20 cellular contexts compared by ENCODE assay signal in genomic region chrX:20409991-20410390, GRCh38.
"Had no signal": no experiment of that assay in that cellular context is flagged by ENCODE, and none has a peak within 500 bp of the region (broad histone marks: within the 10 kb centered on the region; RNA-seq: fewer than 3 reads in every experiment).

No MANE protein-coding gene starts in this region.

- H3K27me3 ChIP-seq: foreskin keratinocyte, sigmoid colon, testis, tibial nerve had no signal

- H3K4me1 ChIP-seq: foreskin keratinocyte, left ventricle myocardium inferior, psoas muscle, sigmoid colon, testis, tibial nerve had no signal

- H3K9me3 Mint-ChIP-seq: dendritic cell treated with granulocyte-macrophage colony-stimulating factor and Interleukin-4, amounts not matched to agents 40 ng/mL and 50 ng/mL, for 4 days; stimulated activated naive B cell treated with anti-CD40 and anti-IgM and Interleukin-4, amounts not matched to agents 10 μg/mL and 1 μg/mL and 100 μg/mL, for 72 hours; stimulated activated naive CD8-positive, alpha-beta T cell treated with anti-CD3 and anti-CD28 coated beads, Interleukin-15, amount 100 ng/mL, for 72 hours had no signal

- FAIRE-seq: endothelial cell of umbilical vein, keratinocyte had no signal

- H3K9me3 ChIP-seq: left ventricle myocardium inferior, psoas muscle, sigmoid colon, testis, tibial nerve had no signal

- H3K27me3 Mint-ChIP-seq: dendritic cell treated with granulocyte-macrophage colony-stimulating factor and Interleukin-4, amounts not matched to agents 40 ng/mL and 50 ng/mL, for 4 days; naive B cell; stimulated activated naive B cell treated with anti-CD40 and anti-IgM and Interleukin-4, amounts not matched to agents 10 μg/mL and 1 μg/mL and 100 μg/mL, for 72 hours; stimulated activated naive CD8-positive, alpha-beta T cell treated with anti-CD3 and anti-CD28 coated beads, Interleukin-15, amount 100 ng/mL, for 72 hours had no signal

- H3K4me3 Mint-ChIP-seq: dendritic cell treated with granulocyte-macrophage colony-stimulating factor and Interleukin-4, amounts not matched to agents 40 ng/mL and 50 ng/mL, for 4 days; endodermal cell; immature natural killer cell; naive B cell; nephron progenitor cell; stimulated activated naive B cell treated with anti-CD40 and anti-IgM and Interleukin-4, amounts not matched to agents 10 μg/mL and 1 μg/mL and 100 μg/mL, for 72 hours; stimulated activated naive CD8-positive, alpha-beta T cell treated with anti-CD3 and anti-CD28 coated beads, Interleukin-15, amount 100 ng/mL, for 72 hours had no signal

- DNase-seq: endodermal cell; erythroblast; foreskin keratinocyte; immature natural killer cell; left ventricle myocardium inferior; mesendoderm; naive B cell; nephron progenitor cell; psoas muscle; sigmoid colon; stimulated activated CD4-positive, alpha-beta T cell treated with anti-CD3 and anti-CD28 coated beads, Interleukin-2, amount 100 ng/mL, for 24 hours; stimulated activated CD4-positive, alpha-beta T cell treated with anti-CD3 and anti-CD28 coated beads, Interleukin-4, amount 100 ng/mL, for 4 hours; stimulated activated naive B cell treated with anti-CD40 and anti-IgM and Interleukin-4, amounts not matched to agents 10 μg/mL and 1 μg/mL and 100 μg/mL, for 72 hours; stimulated activated naive CD8-positive, alpha-beta T cell treated with anti-CD3 and anti-CD28 coated beads, Interleukin-15, amount 100 ng/mL, for 72 hours; testis had no signal

- H3K27ac Mint-ChIP-seq: dendritic cell treated with granulocyte-macrophage colony-stimulating factor and Interleukin-4, amounts not matched to agents 40 ng/mL and 50 ng/mL, for 4 days; endodermal cell; naive B cell; nephron progenitor cell; stimulated activated naive B cell treated with anti-CD40 and anti-IgM and Interleukin-4, amounts not matched to agents 10 μg/mL and 1 μg/mL and 100 μg/mL, for 72 hours; stimulated activated naive CD8-positive, alpha-beta T cell treated with anti-CD3 and anti-CD28 coated beads, Interleukin-15, amount 100 ng/mL, for 72 hours had no signal

- H3K4me3 ChIP-seq: left ventricle myocardium inferior, psoas muscle, sigmoid colon, skin epidermis, testis, tibial nerve had no signal

- ATAC-seq: foreskin keratinocyte; psoas muscle; stimulated activated naive B cell treated with anti-CD40 and anti-IgM and Interleukin-4, amounts not matched to agents 10 μg/mL and 1 μg/mL and 100 μg/mL, for 72 hours; stimulated activated naive CD8-positive, alpha-beta T cell treated with anti-CD3 and anti-CD28 coated beads, Interleukin-15, amount 100 ng/mL, for 72 hours had no signal

- H3K36me3 Mint-ChIP-seq: immature natural killer cell, naive B cell had no signal

- H3K27ac ChIP-seq: foreskin keratinocyte, left ventricle myocardium inferior, psoas muscle, sigmoid colon, skin epidermis, testis, tibial nerve had no signal

- H3K36me3 ChIP-seq: left ventricle myocardium inferior, sigmoid colon, tibial nerve had no signal
